In the genomic region with DNA sequence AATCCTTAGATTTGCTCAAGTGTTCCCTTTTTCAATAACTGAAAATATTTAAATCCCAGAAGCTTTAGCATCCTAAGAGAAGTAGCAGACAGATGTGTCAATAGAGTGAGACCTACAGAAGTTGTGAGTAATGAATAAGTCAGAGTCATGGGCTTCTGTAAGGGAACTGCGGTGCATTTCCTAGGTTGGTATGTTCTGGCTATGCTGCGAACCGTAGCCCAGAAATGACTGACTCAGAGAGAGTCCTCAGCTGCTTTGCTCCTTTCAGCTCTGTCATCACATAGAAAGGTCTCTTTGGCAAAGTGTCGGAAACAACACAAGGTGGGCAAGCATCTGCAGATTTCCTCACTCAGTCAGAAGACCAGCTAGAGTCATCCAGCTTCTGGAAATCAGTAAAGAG, we compare ENCODE assay signal across 15 cellular contexts.
DNase-seq lines count a peak whose midpoint lies in the region; ATAC-seq and TF ChIP-seq lines count a peak whose summit lies in the region.
"Had no signal": no experiment of that assay in that cellular context is flagged by ENCODE, and none has a peak within 500 bp of the region (broad histone marks: within the 10 kb centered on the region; RNA-seq: fewer than 3 reads in every experiment).

No MANE protein-coding gene starts in this region.

- no peaks in the 10 kb centered on the region for H3K4me1 ChIP-seq in sigmoid colon

- H3K9me3 ChIP-seq in sigmoid colon = no peaks in the 10 kb centered on the region
- H3K9me3 ChIP-seq: body of pancreas, pancreas had no signal

- 92 to 95% methylated on average over 4 of the region's 4 CpGs for WGBS in sigmoid colon, 2 donors

- TF ChIP-seq CTCF in sigmoid colon (IDR thresholded peaks at IDR 0.05) = no peak

- H3K4me3 ChIP-seq in sigmoid colon = no peak overlapping the region
- H3K4me3 ChIP-seq: body of pancreas, pancreas had no signal

- H3K27ac ChIP-seq in sigmoid colon = no peak overlapping the region
- H3K27ac ChIP-seq: body of pancreas, pancreas had no signal

- ATAC-seq in HG03139 (IDR thresholded peaks at IDR 0.05; ENCODE audit: unreplicated experiment) (no peak), GM19324 (IDR thresholded peaks at IDR 0.05; ENCODE audit: low FRiP score, unreplicated experiment) (no peak)
- ATAC-seq: body of pancreas, pancreas had no signal

- no peak for TF ChIP-seq POLR2A in sigmoid colon (IDR thresholded peaks at IDR 0.05)

- no peaks in the 10 kb centered on the region for H3K36me3 ChIP-seq in sigmoid colon
- H3K36me3 ChIP-seq: pancreas had no signal

- intact Hi-C loops in sigmoid colon (cut with DNase I) = no loop called here

- no peak for TF ChIP-seq EP300 in sigmoid colon (IDR thresholded peaks at IDR 0.05)

- DNase-seq in AG08395 (ENCODE audit: low spot score) (peak; percentile 58), HS-27A (ENCODE audit: low read depth) (peak; percentile 58), astrocyte of the hippocampus (ENCODE audit: low read depth, low spot score) (peak; percentile 77), hepatic stellate cell (ENCODE audit: low spot score) (peak; percentile 27), sigmoid colon (no peak), 8988T (no peak)
- DNase-seq: activated CD4-positive, alpha-beta T cell treated with anti-CD3 and anti-CD28 coated beads, Interleukin-2, amount 50 U/mL, for 1 hour; body of pancreas; C1 segment of cervical spinal cord; GDM1; NCI-H446 treated with DMSO at 0.1 percent for 48 hours; pancreas; stimulated activated CD4-positive, alpha-beta T cell treated with anti-CD3 and anti-CD28 coated beads, Interleukin-1b, Interleukin-23, amount 100 ng/mL, for 48 hours had no signal

- no peaks in the 10 kb centered on the region for H3K27me3 ChIP-seq in sigmoid colon
- H3K27me3 ChIP-seq: body of pancreas, pancreas had no signal

Comparison
In these comparisons a context has a peak if more than half of its experiments do, and no peak if none do; other contexts are left out.
1. DNase-seq: peak in AG08395 (single experiment), HS-27A (single experiment), astrocyte of the hippocampus (single experiment) and hepatic stellate cell (single experiment); none in sigmoid colon (single experiment) and 8988T (single experiment).